ENCODE assay signal across 19 cellular contexts in the genomic region with DNA sequence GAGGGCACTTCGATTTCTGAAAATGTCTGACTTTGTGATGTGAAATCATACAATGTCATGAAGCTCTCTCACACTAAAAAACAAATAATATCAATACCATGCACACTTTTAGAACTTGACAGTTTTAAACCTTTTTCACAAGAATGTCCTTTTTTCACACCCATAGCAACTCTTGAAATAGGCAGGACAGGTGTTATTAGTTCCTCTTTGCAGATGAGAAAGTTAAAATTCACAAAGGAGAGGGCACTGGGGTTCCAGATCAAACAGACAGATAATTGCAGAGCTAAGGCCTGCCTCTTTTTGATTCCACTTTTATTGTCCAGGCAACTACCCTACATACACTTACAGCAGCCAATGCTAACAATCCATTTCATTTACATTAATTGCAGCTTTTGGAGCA.
DNase-seq lines count a peak whose midpoint lies in the region; ATAC-seq and TF ChIP-seq lines count a peak whose summit lies in the region.
"Had no signal": no experiment of that assay in that cellular context is flagged by ENCODE, and none has a peak within 500 bp of the region (broad histone marks: within the 10 kb centered on the region; RNA-seq: fewer than 3 reads in every experiment).

No MANE protein-coding gene starts in this region.

- intact Hi-C loops in natural killer cell (cut with micrococcal nuclease): no loop called here
- intact Hi-C loops in activated CD4-positive, alpha-beta T cell treated with anti-CD3 and anti-CD28 coated beads, Interleukin-2, amount 10 ng/mL, durations not matched to agents 24 days and 14 days (cut with micrococcal nuclease): no loop called here

- ATAC-seq in natural killer cell (peak in 1 of 3 donors; percentile 20), HG03095 (IDR thresholded peaks at IDR 0.05; ENCODE audit: unreplicated experiment) (peak; percentile 58), omental fat pad (ENCODE audit: low FRiP score) (no peak)
- no peak for ATAC-seq in natural killer cell treated with Interleukin-12 subunit alpha and Interleukin-12 subunit beta and Interleukin-15 and Interleukin-18, amount 100 ng/mL, for 72 hours
- ATAC-seq in activated T-helper 17 cell treated with anti-CD3 and anti-CD28 coated beads, Interleukin-2, amount 50 U/mL, for 72 hours (replicated peaks): no peak
- ATAC-seq: sciatic nerve, WTC11 had no signal

- peak overlapping the region; percentile 31 for H3K27ac ChIP-seq in thymus (ENCODE audit: low read depth)
- H3K27ac ChIP-seq: adrenal gland, cardiac muscle cell, esophagus squamous epithelium, ovary had no signal

- DNase-seq in natural killer cell (no peak), NCI-H748 treated with DMSO at 0.1 percent for 48 hours (lab: John Stamatoyannopoulos, UW) (peak; percentile 59), omental fat pad (ENCODE audit: low spot score) (no peak)
- DNase-seq in natural killer cell treated with Interleukin-12 subunit alpha and Interleukin-12 subunit beta and Interleukin-15 and Interleukin-18, amount 100 ng/mL, for 72 hours (ENCODE audit: low spot score): no peak
- no peak for DNase-seq in activated CD4-positive, alpha-beta T cell treated with anti-CD3 and anti-CD28 coated beads, Interleukin-2, amount 10 ng/mL, durations not matched to agents 24 days and 14 days
- DNase-seq: adrenal gland; CD4-positive, CD25-positive, alpha-beta regulatory T cell; effector CD4-positive, alpha-beta T cell; esophagus squamous epithelium; NCI-H2171; ovary had no signal

- peaks cover 25% of the 10 kb centered on the region for H3K4me1 ChIP-seq in thymus (ENCODE audit: control insufficient read depth, insufficient read depth, low read length)
- H3K4me1 ChIP-seq: adrenal gland had no signal

- no peaks in the 10 kb centered on the region for H3K27me3 ChIP-seq in thymus (ENCODE audit: control insufficient read depth, insufficient read depth)
- H3K27me3 ChIP-seq: adrenal gland, cardiac muscle cell, esophagus squamous epithelium, ovary had no signal

- no peaks in the 10 kb centered on the region for H3K36me3 Mint-ChIP-seq in natural killer cell
- no peaks in the 10 kb centered on the region for H3K36me3 Mint-ChIP-seq in natural killer cell treated with Interleukin-12 subunit alpha and Interleukin-12 subunit beta and Interleukin-15 and Interleukin-18, amount 100 ng/mL, for 72 hours
- H3K36me3 Mint-ChIP-seq in activated CD4-positive, alpha-beta T cell treated with anti-CD3 and anti-CD28 coated beads, Interleukin-2, amount 10 ng/mL, durations not matched to agents 24 days and 14 days (ENCODE audit: low read depth): peaks cover 7% of the 10 kb centered on the region
- H3K36me3 Mint-ChIP-seq in activated T-helper 17 cell treated with anti-CD3 and anti-CD28 coated beads, Interleukin-2, amount 50 U/mL, for 72 hours (ENCODE audit: low read depth): peaks cover 36% of the 10 kb centered on the region
- H3K36me3 Mint-ChIP-seq: WTC11 had no signal

- peak overlapping the region; percentile 7 to 49 for H3K27ac Mint-ChIP-seq in natural killer cell
- no peak overlapping the region for H3K27ac Mint-ChIP-seq in natural killer cell treated with Interleukin-12 subunit alpha and Interleukin-12 subunit beta and Interleukin-15 and Interleukin-18, amount 100 ng/mL, for 72 hours
- no peak overlapping the region for H3K27ac Mint-ChIP-seq in activated CD4-positive, alpha-beta T cell treated with anti-CD3 and anti-CD28 coated beads, Interleukin-2, amount 10 ng/mL, durations not matched to agents 24 days and 14 days
- no peak overlapping the region for H3K27ac Mint-ChIP-seq in activated T-helper 17 cell treated with anti-CD3 and anti-CD28 coated beads, Interleukin-2, amount 50 U/mL, for 72 hours
- H3K27ac Mint-ChIP-seq: T-helper 1 cell treated with Interleukin-12 subunit alpha and Interleukin-12 subunit beta and Interleukin-4 antibody, amounts not matched to agents 30 μg/mL and 1 μg/mL, for 36 hours had no signal

- 100% methylated on average over 1 of the region's 1 CpG for WGBS in thymus

- TF ChIP-seq CTCF in natural killer cell (IDR thresholded peaks at IDR 0.05) (no peak), omental fat pad (IDR thresholded peaks at IDR 0.05) (no peak)

- no peak overlapping the region for H3K4me3 ChIP-seq in thymus (ENCODE audit: low read length)
- H3K4me3 ChIP-seq: adrenal gland, cardiac muscle cell, esophagus squamous epithelium, ovary had no signal

- no peaks in the 10 kb centered on the region for H3K36me3 ChIP-seq in thymus (ENCODE audit: control insufficient read depth, insufficient read depth)
- H3K36me3 ChIP-seq: adrenal gland, cardiac muscle cell, esophagus squamous epithelium, ovary had no signal

- H3K9me3 Mint-ChIP-seq in natural killer cell: no peaks in the 10 kb centered on the region
- no peaks in the 10 kb centered on the region for H3K9me3 Mint-ChIP-seq in natural killer cell treated with Interleukin-12 subunit alpha and Interleukin-12 subunit beta and Interleukin-15 and Interleukin-18, amount 100 ng/mL, for 72 hours
- H3K9me3 Mint-ChIP-seq in activated CD4-positive, alpha-beta T cell treated with anti-CD3 and anti-CD28 coated beads, Interleukin-2, amount 10 ng/mL, durations not matched to agents 24 days and 14 days: no peaks in the 10 kb centered on the region
- no peaks in the 10 kb centered on the region for H3K9me3 Mint-ChIP-seq in activated T-helper 17 cell treated with anti-CD3 and anti-CD28 coated beads, Interleukin-2, amount 50 U/mL, for 72 hours
- H3K9me3 Mint-ChIP-seq: IgD-negative memory B cell; T-helper 1 cell treated with Interleukin-12 subunit alpha and Interleukin-12 subunit beta and Interleukin-4 antibody, amounts not matched to agents 30 μg/mL and 1 μg/mL, for 36 hours; WTC11 had no signal

- H3K27me3 Mint-ChIP-seq in natural killer cell (ENCODE audit: low read depth in 2 of 2): no peaks in the 10 kb centered on the region
- no peaks in the 10 kb centered on the region for H3K27me3 Mint-ChIP-seq in natural killer cell treated with Interleukin-12 subunit alpha and Interleukin-12 subunit beta and Interleukin-15 and Interleukin-18, amount 100 ng/mL, for 72 hours
- no peaks in the 10 kb centered on the region for H3K27me3 Mint-ChIP-seq in activated CD4-positive, alpha-beta T cell treated with anti-CD3 and anti-CD28 coated beads, Interleukin-2, amount 10 ng/mL, durations not matched to agents 24 days and 14 days
- H3K27me3 Mint-ChIP-seq in activated T-helper 17 cell treated with anti-CD3 and anti-CD28 coated beads, Interleukin-2, amount 50 U/mL, for 72 hours: no peaks in the 10 kb centered on the region
- H3K27me3 Mint-ChIP-seq: CD4-positive, CD25-positive, alpha-beta regulatory T cell; IgD-negative memory B cell had no signal

- H3K4me3 Mint-ChIP-seq in natural killer cell: no peak overlapping the region
- H3K4me3 Mint-ChIP-seq in natural killer cell treated with Interleukin-12 subunit alpha and Interleukin-12 subunit beta and Interleukin-15 and Interleukin-18, amount 100 ng/mL, for 72 hours: no peak overlapping the region
- no peak overlapping the region for H3K4me3 Mint-ChIP-seq in activated CD4-positive, alpha-beta T cell treated with anti-CD3 and anti-CD28 coated beads, Interleukin-2, amount 10 ng/mL, durations not matched to agents 24 days and 14 days
- H3K4me3 Mint-ChIP-seq in activated T-helper 17 cell treated with anti-CD3 and anti-CD28 coated beads, Interleukin-2, amount 50 U/mL, for 72 hours: no peak overlapping the region
- H3K4me3 Mint-ChIP-seq: CD4-positive, CD25-positive, alpha-beta regulatory T cell; T-helper 1 cell treated with Interleukin-12 subunit alpha and Interleukin-12 subunit beta and Interleukin-4 antibody, amounts not matched to agents 30 μg/mL and 1 μg/mL, for 36 hours; WTC11 had no signal

- H3K9me3 ChIP-seq in thymus (ENCODE audit: control insufficient read depth): no peaks in the 10 kb centered on the region
- H3K9me3 ChIP-seq: adrenal gland, esophagus squamous epithelium, ovary had no signal

- H3K4me1 Mint-ChIP-seq in natural killer cell: peaks cover 66 to 73% of the 10 kb centered on the region in 2 donors
- H3K4me1 Mint-ChIP-seq in natural killer cell treated with Interleukin-12 subunit alpha and Interleukin-12 subunit beta and Interleukin-15 and Interleukin-18, amount 100 ng/mL, for 72 hours (ENCODE audit: low read depth in 2 of 2): peaks cover 36 to 40% of the 10 kb centered on the region in 2 donors
- H3K4me1 Mint-ChIP-seq in activated CD4-positive, alpha-beta T cell treated with anti-CD3 and anti-CD28 coated beads, Interleukin-2, amount 10 ng/mL, durations not matched to agents 24 days and 14 days: peaks cover 20% of the 10 kb centered on the region
- H3K4me1 Mint-ChIP-seq in activated T-helper 17 cell treated with anti-CD3 and anti-CD28 coated beads, Interleukin-2, amount 50 U/mL, for 72 hours: peaks cover 22% of the 10 kb centered on the region

Comparison
In these comparisons a context has a peak if more than half of its experiments do, and no peak if none do; other contexts are left out.
1. H3K27ac Mint-ChIP-seq: peak in natural killer cell (2 of 2); none in natural killer cell treated with Interleukin-12 subunit alpha and Interleukin-12 subunit beta and Interleukin-15 and Interleukin-18, amount 100 ng/mL, for 72 hours (0 of 2), activated CD4-positive, alpha-beta T cell treated with anti-CD3 and anti-CD28 coated beads, Interleukin-2, amount 10 ng/mL, durations not matched to agents 24 days and 14 days (single experiment) and activated T-helper 17 cell treated with anti-CD3 and anti-CD28 coated beads, Interleukin-2, amount 50 U/mL, for 72 hours (single experiment).